8 cellular contexts compared by ENCODE assay signal in genomic region chr9:2727966-2728613, GRCh38. TPM values are rescaled to one million over a fixed set of nuclear protein-coding genes. Genes with fewer than 3 reads are reported as not detected.
DNase-seq lines count a peak whose midpoint lies in the region; ATAC-seq and TF ChIP-seq lines count a peak whose summit lies in the region.

No MANE protein-coding gene starts in this region.

- no peak for DNase-seq in CD14-positive monocyte (ENCODE audit: low spot score)
- peak; percentile 64 for DNase-seq in NCI-H2171 (lab: John Stamatoyannopoulos, UW)
- DNase-seq in activated CD8-positive, alpha-beta T cell treated with anti-CD3 and anti-CD28 coated beads, Interleukin-2, amount 10 ng/mL, durations not matched to agents 7 days and 5 days, result peak; percentile 30
- peak; percentile 21 for DNase-seq in hepatic stellate cell (ENCODE audit: low spot score)
- DNase-seq in smooth muscle cell of the brain vasculature (ENCODE audit: low read depth, low spot score), result peak; percentile 44
- DNase-seq in stimulated activated CD4-positive, alpha-beta T cell treated with anti-CD3 and anti-CD28 coated beads, Interleukin-4, amount 100 ng/mL, for 24 hours, result no peak

- peak; percentile 30 for TF ChIP-seq CTCF in CD14-positive monocyte (IDR thresholded peaks at IDR 0.05)

- H3K36me3 Mint-ChIP-seq in CD14-positive monocyte, result no peaks in the 10 kb centered on the region
- no peaks in the 10 kb centered on the region for H3K36me3 Mint-ChIP-seq in activated CD8-positive, alpha-beta T cell treated with anti-CD3 and anti-CD28 coated beads, Interleukin-2, amount 10 ng/mL, durations not matched to agents 7 days and 5 days (ENCODE audit: low read depth)

- POLR2A ChIA-PET in activated CD8-positive, alpha-beta T cell treated with anti-CD3 and anti-CD28 coated beads, Interleukin-2, amount 10 ng/mL, durations not matched to agents 7 days and 5 days (lab: Charles Lee), result no interaction called here

- intact Hi-C loops in CD14-positive monocyte (cut with micrococcal nuclease), result no loop called here

- ATAC-seq in GM19023 (IDR thresholded peaks at IDR 0.05; ENCODE audit: unreplicated experiment) (peak; percentile 81), HG03095 (IDR thresholded peaks at IDR 0.05; ENCODE audit: unreplicated experiment) (peak; percentile 88)
- ATAC-seq in activated CD8-positive, alpha-beta T cell treated with anti-CD3 and anti-CD28 coated beads, Interleukin-2, amount 10 ng/mL, durations not matched to agents 7 days and 5 days, result no peak

- CTCF ChIA-PET in activated CD8-positive, alpha-beta T cell treated with anti-CD3 and anti-CD28 coated beads, Interleukin-2, amount 10 ng/mL, durations not matched to agents 7 days and 5 days (lab: Charles Lee), result interaction anchor here (0.7 to 1.9 kb wide), 18 partner anchors 9 to 596 kb away, joined by 3 to 10 read pairs (median 4); partner anchors contain the start of gene KCNV2

- no peaks in the 10 kb centered on the region for H3K27me3 Mint-ChIP-seq in CD14-positive monocyte (ENCODE audit: low read depth in 3 of 3)
- no peaks in the 10 kb centered on the region for H3K27me3 Mint-ChIP-seq in activated CD8-positive, alpha-beta T cell treated with anti-CD3 and anti-CD28 coated beads, Interleukin-2, amount 10 ng/mL, durations not matched to agents 7 days and 5 days (ENCODE audit: low read depth)

- peaks cover 5% of the 10 kb centered on the region for H3K4me1 Mint-ChIP-seq in CD14-positive monocyte
- H3K4me1 Mint-ChIP-seq in activated CD8-positive, alpha-beta T cell treated with anti-CD3 and anti-CD28 coated beads, Interleukin-2, amount 10 ng/mL, durations not matched to agents 7 days and 5 days (ENCODE audit: low read depth), result peaks cover 5% of the 10 kb centered on the region

- H3K4me3 Mint-ChIP-seq in CD14-positive monocyte, result no peak overlapping the region
- no peak overlapping the region for H3K4me3 Mint-ChIP-seq in activated CD8-positive, alpha-beta T cell treated with anti-CD3 and anti-CD28 coated beads, Interleukin-2, amount 10 ng/mL, durations not matched to agents 7 days and 5 days

- H3K27ac Mint-ChIP-seq in CD14-positive monocyte, result no peak overlapping the region
- H3K27ac Mint-ChIP-seq in activated CD8-positive, alpha-beta T cell treated with anti-CD3 and anti-CD28 coated beads, Interleukin-2, amount 10 ng/mL, durations not matched to agents 7 days and 5 days, result no peak overlapping the region

- H3K9me3 Mint-ChIP-seq in CD14-positive monocyte, result no peaks in the 10 kb centered on the region
- H3K9me3 Mint-ChIP-seq in activated CD8-positive, alpha-beta T cell treated with anti-CD3 and anti-CD28 coated beads, Interleukin-2, amount 10 ng/mL, durations not matched to agents 7 days and 5 days (ENCODE audit: insufficient read depth), result no peaks in the 10 kb centered on the region

RNA-seq across cellular contexts. Expression of gene KCNV2, which starts 10.8 kb away (rescaled TPM):
- not detected for polyA plus RNA-seq in CD14-positive monocyte
- not detected for total RNA-seq in activated CD8-positive, alpha-beta T cell treated with anti-CD3 and anti-CD28 coated beads, Interleukin-2, amount 10 ng/mL, durations not matched to agents 7 days and 5 days

Comparison
In these comparisons a context has a peak if more than half of its experiments do, and no peak if none do; other contexts are left out.
1. DNase-seq: peak in NCI-H2171 (single experiment), activated CD8-positive, alpha-beta T cell treated with anti-CD3 and anti-CD28 coated beads, Interleukin-2, amount 10 ng/mL, durations not matched to agents 7 days and 5 days (single experiment), hepatic stellate cell (single experiment) and smooth muscle cell of the brain vasculature (single experiment); none in CD14-positive monocyte (single experiment) and stimulated activated CD4-positive, alpha-beta T cell treated with anti-CD3 and anti-CD28 coated beads, Interleukin-4, amount 100 ng/mL, for 24 hours (single experiment).